In the genomic region with DNA sequence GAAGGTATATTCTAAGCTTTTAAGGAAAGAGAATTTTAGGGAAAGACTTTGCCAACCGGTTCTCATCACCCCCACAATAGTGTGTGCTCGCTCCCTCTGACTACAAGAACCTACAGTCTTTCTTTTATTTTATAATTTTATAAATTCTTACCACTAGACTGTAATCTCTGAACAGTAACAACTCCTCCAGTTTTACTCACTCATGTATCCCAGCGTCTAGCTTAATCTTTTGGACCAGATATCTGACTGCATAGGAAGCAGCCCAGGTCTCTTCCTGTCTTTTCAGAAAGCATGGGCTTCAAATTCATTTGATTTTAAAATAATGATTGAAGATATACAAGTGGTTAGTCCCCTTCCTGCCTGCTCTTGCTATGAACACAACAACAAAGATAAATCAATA, we compare ENCODE assay signal across 1 cellular context.
TF ChIP-seq lines count a peak whose summit lies in the region.

No MANE protein-coding gene starts in this region.

TF ChIP-seq in K562, 482 proteins besides CTCF, POLR2A, EP300 and RAD21 (continued from another document):
- TF ChIP-seq ARID3A (IDR thresholded peaks at IDR 0.05; ENCODE audit: borderline replicate concordance, low read depth, low read length) = peak; percentile 46; the same call in 1 of the 2 replicates
- no peak for TF ChIP-seq CBX2 (IDR thresholded peaks at IDR 0.05; ENCODE audit: insufficient read depth, low read length, poor library complexity, severe bottlenecking)
